In genomic region chr9:126614088-126614454, GRCh38 we compare ENCODE assay signal across 14 cellular contexts. TPM values are rescaled to one million over a fixed set of nuclear protein-coding genes. Genes with fewer than 3 reads are reported as not detected.
DNase-seq lines count a peak whose midpoint lies in the region; ATAC-seq and TF ChIP-seq lines count a peak whose summit lies in the region.
"Had no signal": no experiment of that assay in that cellular context is flagged by ENCODE, and none has a peak within 500 bp of the region (broad histone marks: within the 10 kb centered on the region; RNA-seq: fewer than 3 reads in every experiment).

No MANE protein-coding gene starts in this region.

- H3K9me3 ChIP-seq in right cardiac atrium (ENCODE audit: control insufficient read depth, low read length) (no peaks in the 10 kb centered on the region), PC-3 (ENCODE audit: low read length) (no peaks in the 10 kb centered on the region)

- H3F3A ChIP-seq in PC-3 (ENCODE audit: low read length, unreplicated experiment) = no peaks in the 10 kb centered on the region

- no peaks in the 10 kb centered on the region for H3K9me2 ChIP-seq in PC-3 (replicated peaks; ENCODE audit: low read length)

- H4K20me1 ChIP-seq in PC-3 (ENCODE audit: low read length) = no peaks in the 10 kb centered on the region

- peak overlapping the region; percentile 65 for H3K4me3 ChIP-seq in right cardiac atrium (ENCODE audit: low read length)
- no peak overlapping the region for H3K4me3 ChIP-seq in PC-3 (ENCODE audit: low read length)

- POLR2A ChIA-PET in PC-3 (lab: Charles Lee; ENCODE audit: unreplicated experiment) = no interaction called here

- WGBS in right cardiac atrium = 1% methylated on average over 64 of the region's 64 CpGs

- BruUV-seq in PC-3 (replicated peaks; lab: Mats Ljungman, UMichigan) = no TSS peak

- H3K27ac ChIP-seq in right cardiac atrium (ENCODE audit: low read length) (no peak overlapping the region), PC-3 (ENCODE audit: low read length) (no peak overlapping the region)
- H3K27ac ChIP-seq: SK-N-MC had no signal

- intact Hi-C loops in right cardiac atrium (cut with DNase I) = loop anchor here in 3 of 4 donors (5.0 to 10.0 kb wide), 4 partner anchors 71 to 168 kb away; no protein-coding TSS in a partner anchor
- intact Hi-C loops in PC-3 (cut with micrococcal nuclease) = loop anchor here (5.0 kb wide), 1 partner anchor 168 kb away; no protein-coding TSS in a partner anchor

- CTCF ChIA-PET in PC-3 (lab: Charles Lee) = no interaction called here

- no peak for ATAC-seq in right cardiac atrium
- no peak for ATAC-seq in GM19324 (IDR thresholded peaks at IDR 0.05; ENCODE audit: low FRiP score, unreplicated experiment)
- no peak for ATAC-seq in GM21723 (IDR thresholded peaks at IDR 0.05; ENCODE audit: unreplicated experiment)
- ATAC-seq in PC-3 = no peak
- ATAC-seq: natural killer cell had no signal

- no peak overlapping the region for H3K9ac ChIP-seq in PC-3 (ENCODE audit: low read length)

- no peaks in the 10 kb centered on the region for H3K79me2 ChIP-seq in PC-3 (ENCODE audit: low read length)

- no peak overlapping the region for H2AFZ ChIP-seq in PC-3 (ENCODE audit: low read length)

- H3K4me1 ChIP-seq in right cardiac atrium (ENCODE audit: control insufficient read depth, insufficient read depth, low read length) (no peaks in the 10 kb centered on the region), PC-3 (ENCODE audit: insufficient read depth, low read length) (0 out of 2 replicates have a peak, but pooled peaks cover 5% of the 10 kb centered on the region)

- no peak overlapping the region for H3K4me2 ChIP-seq in PC-3 (ENCODE audit: low read length)

- H3K27me3 ChIP-seq in right cardiac atrium (ENCODE audit: control insufficient read depth, insufficient read depth) = no peaks in the 10 kb centered on the region
- peaks cover 35% of the 10 kb centered on the region for H3K27me3 ChIP-seq in PC-3 (ENCODE audit: low read length)

- DNase-seq in 8988T (peak; percentile 51), COLO668 (lab: John Stamatoyannopoulos, UW; ENCODE audit: unreplicated experiment) (peak; percentile 72), NCI-H460 (ENCODE audit: extremely low read depth, low read depth) (peak; percentile 17), right cardiac atrium (peak in 1 of 3 donors; percentile 79), GM19240 (ENCODE audit: insufficient read length, low spot score) (no peak), PC-3 (no peak)
- DNase-seq: activated CD4-positive, CD25-positive, alpha-beta regulatory T cell; foreskin melanocyte; MM.1S; natural killer cell; NCI-H526 treated with DMSO at 0.1 percent for 48 hours had no signal

- H3K36me3 ChIP-seq in PC-3 (ENCODE audit: low read depth, low read length) = no peaks in the 10 kb centered on the region

- TF ChIP-seq CTCF in PC-3 (conservative IDR thresholded peaks at IDR 0.05; ENCODE audit: low read depth, low read length) = no peak

RNA-seq across cellular contexts. Expression of gene LMX1B, which starts 0.3 kb away (rescaled TPM):
- 1.2 and 1.9 TPM in 2 replicates for total RNA-seq in NCI-H460 (2014; rRNA removed; shearing (Covaris generic))
- 0.13 and 2.2 TPM in 2 replicates for polyA plus RNA-seq in NCI-H460 (2014; cell fraction: nucleus; rRNA removed)
- total RNA-seq in right cardiac atrium = 1 to 10 TPM; 1.0 to 3.6 (median 1.8) TPM
- 0.81 TPM for polyA plus RNA-seq in right cardiac atrium
- total RNA-seq in PC-3 (2014; rRNA removed) = 0.55 and 1.2 TPM in 2 replicates
- total RNA-seq: natural killer cell had no signal

Comparison
In these comparisons a context has a peak if more than half of its experiments do, and no peak if none do; other contexts are left out.
1. DNase-seq: peak in 8988T (single experiment), COLO668 (single experiment) and NCI-H460 (single experiment); none in GM19240 (single experiment) and PC-3 (single experiment).